8 cellular contexts compared by ENCODE assay signal in genomic region chr15:61226313-61227250, GRCh38. TPM values are rescaled to one million over a fixed set of nuclear protein-coding genes. Genes with fewer than 3 reads are reported as not detected.
DNase-seq lines count a peak whose midpoint lies in the region; ATAC-seq and TF ChIP-seq lines count a peak whose summit lies in the region.

No MANE protein-coding gene starts in this region.

- H3K4me1 ChIP-seq in ACC112 (ENCODE audit: control insufficient read depth, insufficient read depth, low read length, unreplicated experiment), result peaks cover 6% of the 10 kb centered on the region

- ATAC-seq in GM21825 (IDR thresholded peaks at IDR 0.05; ENCODE audit: unreplicated experiment), result no peak

- peaks cover 31% of the 10 kb centered on the region for H3K27me3 ChIP-seq in ACC112 (ENCODE audit: insufficient read depth, low read length)

- H3K4me3 ChIP-seq in ACC112 (ENCODE audit: low read depth, low read length) (peak overlapping the region; percentile 86), epithelial cell of esophagus (ENCODE audit: low read length) (peak overlapping the region; percentile 61)

- peaks cover 17% of the 10 kb centered on the region for H3K4me1 Mint-ChIP-seq in neural crest cell

- TF ChIP-seq CTCF in epithelial cell of esophagus (IDR thresholded peaks at IDR 0.05; ENCODE audit: insufficient read depth, low read depth, low read length, missing control alignments) (no peak), neural crest cell (conservative IDR thresholded peaks at IDR 0.05) (no peak)

- H3K27ac Mint-ChIP-seq in neural crest cell (ENCODE audit: unreplicated experiment), result no peak overlapping the region

- H3K36me3 Mint-ChIP-seq in neural crest cell (ENCODE audit: low read depth), result no peaks in the 10 kb centered on the region

- no peaks in the 10 kb centered on the region for H3K79me2 ChIP-seq in ACC112 (ENCODE audit: control insufficient read depth, insufficient read depth, low read length, unreplicated experiment)

- H3K27ac ChIP-seq in ACC112 (ENCODE audit: low read depth, low read length), result no peak overlapping the region

- H3K9me3 Mint-ChIP-seq in neural crest cell, result no peaks in the 10 kb centered on the region

- peak overlapping the region; percentile 89 for H2AFZ ChIP-seq in ACC112 (ENCODE audit: low read length, unreplicated experiment)

- DNase-seq in NCI-H2081 treated with DMSO at 0.1 percent for 48 hours (lab: John Stamatoyannopoulos, UW) (peak; percentile 35), epithelial cell of esophagus (ENCODE audit: low read depth) (no peak), neural crest cell (ENCODE audit: low read depth, low spot score) (no peak), CD1c-positive myeloid dendritic cell (ENCODE audit: extremely low spot score) (no peak), cortex of kidney (lab: John Stamatoyannopoulos, UW) (no peak), COR-L47 (lab: John Stamatoyannopoulos, UW) (no peak)

- peaks cover 44% of the 10 kb centered on the region for H3K27me3 Mint-ChIP-seq in neural crest cell (ENCODE audit: low read depth)

- no peaks in the 10 kb centered on the region for H3K36me3 ChIP-seq in ACC112 (ENCODE audit: insufficient read depth, low read length)

- peak overlapping the region; percentile 97 for H3K4me3 Mint-ChIP-seq in neural crest cell

RNA-seq across cellular contexts. Expression of gene RORA, which starts 2.5 kb away (rescaled TPM):
- 3.0 and 3.5 TPM in 2 replicates for total RNA-seq in neural crest cell
